ENCODE assay signal across 24 cellular contexts in the genomic region with DNA sequence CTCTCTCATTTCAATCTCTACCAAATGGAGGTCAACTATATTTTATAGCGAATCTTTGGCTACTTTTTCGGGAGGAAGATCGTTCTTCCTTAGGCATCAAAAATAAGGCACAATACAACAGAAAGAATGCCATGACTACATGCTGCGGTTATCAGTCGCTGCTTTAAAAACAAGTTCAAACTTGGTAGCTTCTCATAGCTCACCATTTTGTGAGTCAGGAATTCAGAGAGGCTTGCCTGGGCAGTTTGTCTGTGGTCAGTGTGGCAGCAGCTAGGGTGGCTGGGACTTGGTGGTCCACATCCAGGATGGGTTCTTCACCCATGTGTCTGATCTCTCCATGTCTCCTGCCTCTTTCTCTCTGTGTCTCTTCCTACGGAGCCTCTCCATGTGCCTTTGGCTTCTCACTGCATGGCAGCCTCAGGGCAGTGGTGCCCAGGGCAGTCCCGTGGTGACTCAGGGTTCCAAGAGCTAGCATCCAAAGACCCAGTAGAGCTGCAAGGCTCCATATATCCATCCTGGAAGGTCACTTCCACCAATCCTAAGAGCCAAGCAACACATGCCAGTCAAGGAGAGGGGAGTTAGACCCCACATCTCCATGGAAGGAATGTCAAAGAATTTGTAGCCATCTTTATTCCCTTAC. TPM values are rescaled to one million over a fixed set of nuclear protein-coding genes. Genes with fewer than 3 reads are reported as not detected.
DNase-seq lines count a peak whose midpoint lies in the region; ATAC-seq and TF ChIP-seq lines count a peak whose summit lies in the region.
"Had no signal": no experiment of that assay in that cellular context is flagged by ENCODE, and none has a peak within 500 bp of the region (broad histone marks: within the 10 kb centered on the region; RNA-seq: fewer than 3 reads in every experiment).

No MANE protein-coding gene starts in this region.

- peaks cover 28% of the 10 kb centered on the region for H3K36me3 Mint-ChIP-seq in activated CD8-positive, alpha-beta T cell treated with anti-CD3 and anti-CD28 coated beads, Interleukin-2, amount 10 ng/mL, durations not matched to agents 7 days and 5 days (ENCODE audit: low read depth)
- peaks cover 10% of the 10 kb centered on the region for H3K36me3 Mint-ChIP-seq in activated CD8-positive, alpha-beta T cell treated with anti-CD3 and anti-CD28 coated beads for 36 hours (ENCODE audit: low read depth)

- POLR2A ChIA-PET in activated CD8-positive, alpha-beta T cell treated with anti-CD3 and anti-CD28 coated beads, Interleukin-2, amount 10 ng/mL, durations not matched to agents 7 days and 5 days (lab: Charles Lee), result no interaction called here
- POLR2A ChIA-PET in activated CD8-positive, alpha-beta T cell treated with anti-CD3 and anti-CD28 coated beads for 36 hours (lab: Charles Lee), result interaction anchor here (0.5 to 3.1 kb wide), 5 partner anchors 8 to 195 kb away, joined by 3 to 30 read pairs (median 3); partner anchors contain the start of gene SCML4

- peaks cover 11% of the 10 kb centered on the region for H3F3A ChIP-seq in smooth muscle cell (ENCODE audit: low read depth)

- H4K20me1 ChIP-seq in smooth muscle cell (ENCODE audit: low read depth), result no peaks in the 10 kb centered on the region

- in situ Hi-C loops in ACHN (cut with HindIII; ENCODE audit: low pct_ligation_motif_present, low pct_unique_long_range_greater_than_20kb, low sequenced_read_pairs) (no loop called here), GM13976 (cut with MboI; ENCODE audit: low sequenced_read_pairs, unreplicated experiment) (no loop called here)

- intact Hi-C loops in activated CD8-positive, alpha-beta T cell treated with anti-CD3 and anti-CD28 coated beads for 36 hours (cut with micrococcal nuclease), result no loop called here

- H3K36me3 ChIP-seq in smooth muscle cell (ENCODE audit: low read depth), result no peaks in the 10 kb centered on the region
- H3K36me3 ChIP-seq: HAP-1 had no signal

- H3K9ac ChIP-seq in smooth muscle cell (ENCODE audit: low read depth), result no peak overlapping the region
- H3K9ac ChIP-seq: GM23248 had no signal

- peak; percentile 9 for DNase-seq in activated CD8-positive, alpha-beta T cell treated with anti-CD3 and anti-CD28 coated beads, Interleukin-2, amount 10 ng/mL, durations not matched to agents 7 days and 5 days
- no peak for DNase-seq in activated CD8-positive, alpha-beta T cell treated with anti-CD3 and anti-CD28 coated beads for 36 hours
- DNase-seq in activated CD8-positive, alpha-beta memory T cell treated with anti-CD3 and anti-CD28 coated beads, Interleukin-2, amount 50 U/mL, for 48 hours, result peak; percentile 40
- DNase-seq in smooth muscle cell (lab: John Stamatoyannopoulos, UW; ENCODE audit: unreplicated experiment), result no peak
- DNase-seq in ACHN, result no peak
- DNase-seq in GM13976 (ENCODE audit: low spot score), result no peak
- DNase-seq: Calu3; CD4-positive, alpha-beta T cell; GF-D8; GM23248; Kasumi-1; NCI-H1092 treated with DMSO at 0.1 percent for 48 hours; NCI-H146; NCI-H2081 treated with DMSO at 0.1 percent for 48 hours; NCI-H510A treated with DMSO at 0.1 percent for 48 hours; NCI-H774; OCI-M1; SHP77 treated with DMSO at 0.1 percent for 48 hours had no signal

- 85% methylated on average over 7 of the region's 7 CpGs for WGBS in smooth muscle cell (ENCODE audit: low lambda C conversion rate)

- no peaks in the 10 kb centered on the region for H3K27me3 ChIP-seq in smooth muscle cell (ENCODE audit: low read depth)

- H3K27ac ChIP-seq in smooth muscle cell (ENCODE audit: low read depth), result peak overlapping the region; percentile 35
- H3K27ac ChIP-seq: 22Rv1, GM23248 had no signal

- H3K9me3 Mint-ChIP-seq in activated CD8-positive, alpha-beta T cell treated with anti-CD3 and anti-CD28 coated beads, Interleukin-2, amount 10 ng/mL, durations not matched to agents 7 days and 5 days (ENCODE audit: insufficient read depth), result no peaks in the 10 kb centered on the region
- H3K9me3 Mint-ChIP-seq in activated CD8-positive, alpha-beta T cell treated with anti-CD3 and anti-CD28 coated beads for 36 hours, result no peaks in the 10 kb centered on the region
- H3K9me3 Mint-ChIP-seq: CD4-positive, alpha-beta T cell had no signal

- TF ChIP-seq CTCF in activated CD8-positive, alpha-beta T cell treated with anti-CD3 and anti-CD28 coated beads for 36 hours (IDR thresholded peaks at IDR 0.05), result no peak
- TF ChIP-seq CTCF in smooth muscle cell (IDR thresholded peaks at IDR 0.05; ENCODE audit: borderline replicate concordance, insufficient read depth, poor library complexity, severe bottlenecking) (no peak), GM13976 (IDR thresholded peaks at IDR 0.05; ENCODE audit: borderline replicate concordance, control extremely low read depth, extremely low read depth, insufficient read depth, missing control alignments) (no peak)

- CTCF ChIA-PET in activated CD8-positive, alpha-beta T cell treated with anti-CD3 and anti-CD28 coated beads, Interleukin-2, amount 10 ng/mL, durations not matched to agents 7 days and 5 days (lab: Charles Lee), result interaction anchor here (0.9 to 1.1 kb wide), 4 partner anchors 26 to 83 kb away, joined by 3 to 5 read pairs (median 4); no protein-coding TSS in a partner anchor
- CTCF ChIA-PET in activated CD8-positive, alpha-beta T cell treated with anti-CD3 and anti-CD28 coated beads for 36 hours (lab: Charles Lee), result interaction anchor here (1.5 to 7.1 kb wide), 3 partner anchors 15 to 84 kb away, joined by 3 to 46 read pairs (median 6); no protein-coding TSS in a partner anchor

- no peak overlapping the region for H3K27ac Mint-ChIP-seq in activated CD8-positive, alpha-beta T cell treated with anti-CD3 and anti-CD28 coated beads, Interleukin-2, amount 10 ng/mL, durations not matched to agents 7 days and 5 days
- no peak overlapping the region for H3K27ac Mint-ChIP-seq in activated CD8-positive, alpha-beta T cell treated with anti-CD3 and anti-CD28 coated beads for 36 hours
- H3K27ac Mint-ChIP-seq: CD4-positive, alpha-beta T cell had no signal

- no peaks in the 10 kb centered on the region for H3K27me3 Mint-ChIP-seq in activated CD8-positive, alpha-beta T cell treated with anti-CD3 and anti-CD28 coated beads, Interleukin-2, amount 10 ng/mL, durations not matched to agents 7 days and 5 days (ENCODE audit: low read depth)
- no peaks in the 10 kb centered on the region for H3K27me3 Mint-ChIP-seq in activated CD8-positive, alpha-beta T cell treated with anti-CD3 and anti-CD28 coated beads for 36 hours
- H3K27me3 Mint-ChIP-seq: CD4-positive, alpha-beta T cell had no signal

- H3K4me2 ChIP-seq in smooth muscle cell, result no peak overlapping the region

- no peak overlapping the region for H3K4me3 ChIP-seq in smooth muscle cell
- H3K4me3 ChIP-seq: GM12878, GM23248, HAP-1 had no signal

- H3K9me3 ChIP-seq in smooth muscle cell (replicated peaks; ENCODE audit: low read depth), result no peaks in the 10 kb centered on the region
- H3K9me3 ChIP-seq: HAP-1 had no signal

- H3K4me3 Mint-ChIP-seq in activated CD8-positive, alpha-beta T cell treated with anti-CD3 and anti-CD28 coated beads, Interleukin-2, amount 10 ng/mL, durations not matched to agents 7 days and 5 days, result no peak overlapping the region
- no peak overlapping the region for H3K4me3 Mint-ChIP-seq in activated CD8-positive, alpha-beta T cell treated with anti-CD3 and anti-CD28 coated beads for 36 hours
- H3K4me3 Mint-ChIP-seq: CD4-positive, alpha-beta T cell had no signal

- no peak for ATAC-seq in activated CD8-positive, alpha-beta T cell treated with anti-CD3 and anti-CD28 coated beads, Interleukin-2, amount 10 ng/mL, durations not matched to agents 7 days and 5 days
- ATAC-seq in activated CD8-positive, alpha-beta T cell treated with anti-CD3 and anti-CD28 coated beads for 36 hours, result no peak
- ATAC-seq in esophagus mucosa (peak; percentile 75), GM21825 (IDR thresholded peaks at IDR 0.05; ENCODE audit: unreplicated experiment) (no peak)
- ATAC-seq: GM12878 had no signal

- H3K79me2 ChIP-seq in smooth muscle cell (ENCODE audit: low read depth), result no peaks in the 10 kb centered on the region

- H3K4me1 ChIP-seq in smooth muscle cell (ENCODE audit: low read depth), result peaks cover 11% of the 10 kb centered on the region
- H3K4me1 ChIP-seq: HAP-1 had no signal

- peaks cover 39% of the 10 kb centered on the region for H3K4me1 Mint-ChIP-seq in activated CD8-positive, alpha-beta T cell treated with anti-CD3 and anti-CD28 coated beads, Interleukin-2, amount 10 ng/mL, durations not matched to agents 7 days and 5 days (ENCODE audit: low read depth)
- H3K4me1 Mint-ChIP-seq in activated CD8-positive, alpha-beta T cell treated with anti-CD3 and anti-CD28 coated beads for 36 hours (ENCODE audit: low read depth), result peaks cover 67% of the 10 kb centered on the region

- H2AFZ ChIP-seq in smooth muscle cell (ENCODE audit: low read depth), result no peak overlapping the region
- H2AFZ ChIP-seq: GM23248 had no signal

RNA-seq across cellular contexts. Expression of gene SCML4, which starts 10.4 kb away (rescaled TPM):
- total RNA-seq in activated CD8-positive, alpha-beta T cell treated with anti-CD3 and anti-CD28 coated beads, Interleukin-2, amount 10 ng/mL, durations not matched to agents 7 days and 5 days, result 10 to 100 TPM; 27.4 to 31.8 TPM
- total RNA-seq in activated CD8-positive, alpha-beta T cell treated with anti-CD3 and anti-CD28 coated beads for 36 hours, result 10 to 100 TPM; 14.8 to 17.9 TPM
- total RNA-seq in esophagus mucosa (0.72 TPM), smooth muscle cell (not detected in 2 replicates)
- not detected in 2 replicates for polyA plus RNA-seq in smooth muscle cell
- total RNA-seq: Calu3, GM23248 had no signal
- polyA plus RNA-seq: AG04450, GM23248 had no signal

Comparison
In these comparisons a context has a peak if more than half of its experiments do, and no peak if none do; other contexts are left out.
1. DNase-seq: peak in activated CD8-positive, alpha-beta T cell treated with anti-CD3 and anti-CD28 coated beads, Interleukin-2, amount 10 ng/mL, durations not matched to agents 7 days and 5 days (single experiment) and activated CD8-positive, alpha-beta memory T cell treated with anti-CD3 and anti-CD28 coated beads, Interleukin-2, amount 50 U/mL, for 48 hours (single experiment); none in activated CD8-positive, alpha-beta T cell treated with anti-CD3 and anti-CD28 coated beads for 36 hours (single experiment), smooth muscle cell (single experiment), ACHN (single experiment) and GM13976 (single experiment).